Comparison of ENCODE assay signal across 1 cellular context in genomic region chr16:79897444-79898146, GRCh38.
TF ChIP-seq lines count a peak whose summit lies in the region.

No MANE protein-coding gene starts in this region.

TF ChIP-seq in K562, 482 proteins besides CTCF, POLR2A, EP300 and RAD21 (continued from another document):
- TF ChIP-seq NR0B1 (IDR thresholded peaks at IDR 0.05; ENCODE audit: partially characterized antibody): no peak
- TF ChIP-seq ZMIZ1 (IDR thresholded peaks at IDR 0.05; ENCODE audit: low read depth in 2 of 2, low read length in 2 of 2): peak in 1 of 2 experiments; percentile 55; a peak in 1 of 4 replicates
- TF ChIP-seq MTA2 (IDR thresholded peaks at IDR 0.05; ENCODE audit: low read depth): peak; percentile 57
- no peak for TF ChIP-seq NR2C2 (CRISPR knock-in tag; IDR thresholded peaks at IDR 0.05)
- peak; percentile 75; the same call in 1 of the 2 replicates for TF ChIP-seq NR2C2 (tag; IDR thresholded peaks at IDR 0.05)
- TF ChIP-seq ZNF699 (CRISPR knock-in tag; IDR thresholded peaks at IDR 0.05; ENCODE audit: insufficient replicate concordance): no peak
- TF ChIP-seq HDAC3 (IDR thresholded peaks at IDR 0.05; ENCODE audit: borderline replicate concordance, partially characterized antibody): peak; percentile 43
- peak; percentile 33; the same call in 1 of the 2 replicates for TF ChIP-seq STAT5A (IDR thresholded peaks at IDR 0.05; ENCODE audit: borderline replicate concordance, low read length)
- TF ChIP-seq, protein P1, sequence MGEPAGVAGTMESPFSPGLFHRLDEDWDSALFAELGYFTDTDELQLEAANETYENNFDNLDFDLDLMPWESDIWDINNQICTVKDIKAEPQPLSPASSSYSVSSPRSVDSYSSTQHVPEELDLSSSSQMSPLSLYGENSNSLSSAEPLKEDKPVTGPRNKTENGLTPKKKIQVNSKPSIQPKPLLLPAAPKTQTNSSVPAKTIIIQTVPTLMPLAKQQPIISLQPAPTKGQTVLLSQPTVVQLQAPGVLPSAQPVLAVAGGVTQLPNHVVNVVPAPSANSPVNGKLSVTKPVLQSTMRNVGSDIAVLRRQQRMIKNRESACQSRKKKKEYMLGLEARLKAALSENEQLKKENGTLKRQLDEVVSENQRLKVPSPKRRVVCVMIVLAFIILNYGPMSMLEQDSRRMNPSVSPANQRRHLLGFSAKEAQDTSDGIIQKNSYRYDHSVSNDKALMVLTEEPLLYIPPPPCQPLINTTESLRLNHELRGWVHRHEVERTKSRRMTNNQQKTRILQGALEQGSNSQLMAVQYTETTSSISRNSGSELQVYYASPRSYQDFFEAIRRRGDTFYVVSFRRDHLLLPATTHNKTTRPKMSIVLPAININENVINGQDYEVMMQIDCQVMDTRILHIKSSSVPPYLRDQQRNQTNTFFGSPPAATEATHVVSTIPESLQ (CRISPR knock-in tag; IDR thresholded peaks at IDR 0.05): no peak
- TF ChIP-seq ZNF134 (CRISPR knock-in tag; conservative IDR thresholded peaks at IDR 0.05): 0 out of 2 replicates have a peak, but pooled peaks have one; percentile 4
- TF ChIP-seq ZNF445 (CRISPR knock-in tag; IDR thresholded peaks at IDR 0.05; ENCODE audit: low read depth): peak; percentile 62; the same call in 1 of the 2 replicates
- peak; percentile 45; the same call in 1 of the 2 replicates for TF ChIP-seq ZNF79 (CRISPR knock-in tag; IDR thresholded peaks at IDR 0.05; ENCODE audit: low read depth)
- peak; percentile 47; the same call in 1 of the 2 replicates for TF ChIP-seq MTA1 (IDR thresholded peaks at IDR 0.05; ENCODE audit: borderline replicate concordance)
- peak; percentile 13; the same call in 1 of the 2 replicates for TF ChIP-seq BHLHE40 (IDR thresholded peaks at IDR 0.05; ENCODE audit: low read length)
- peak; percentile 67; the same call in 1 of the 2 replicates for TF ChIP-seq DPF2 (IDR thresholded peaks at IDR 0.05)
- peak; percentile 40; the same call in 1 of the 2 replicates for TF ChIP-seq PML (IDR thresholded peaks at IDR 0.05; ENCODE audit: low read length)
- TF ChIP-seq ZNF584 (CRISPR knock-in tag; IDR thresholded peaks at IDR 0.05; ENCODE audit: low read depth): 0 out of 2 replicates have a peak, but pooled peaks have one; percentile 49
- peak; percentile 66 for TF ChIP-seq FOSL1 (tag; conservative IDR thresholded peaks at IDR 0.05)
- TF ChIP-seq COPS2 (conservative IDR thresholded peaks at IDR 0.05): no peak
- TF ChIP-seq SOX6 (IDR thresholded peaks at IDR 0.05): peak; percentile 77
- TF ChIP-seq CXXC5 (CRISPR knock-in tag; IDR thresholded peaks at IDR 0.05): peak; percentile 69
- TF ChIP-seq HDGF (IDR thresholded peaks at IDR 0.05): no peak
